In genomic region chr17:38893612-38894011, GRCh38 we compare ENCODE assay signal across 8 cellular contexts. TPM values are rescaled to one million over a fixed set of nuclear protein-coding genes. Genes with fewer than 3 reads are reported as not detected.
DNase-seq lines count a peak whose midpoint lies in the region; ATAC-seq and TF ChIP-seq lines count a peak whose summit lies in the region.

No MANE protein-coding gene starts in this region.

- WGBS in psoas muscle, 3 donors: 40 to 51% (median 42%) methylated on average over 5 to 6 of the region's 6 CpGs

- H3K36me3 Mint-ChIP-seq in GM23338 (ENCODE audit: low read depth) (peaks cover 50% of the 10 kb centered on the region), type B pancreatic cell (peaks cover 9% of the 10 kb centered on the region)

- H3K79me2 ChIP-seq in GM23338 (replicated peaks; ENCODE audit: insufficient read depth): peaks cover 15% of the 10 kb centered on the region

- H3K9me3 Mint-ChIP-seq in GM23338 (no peaks in the 10 kb centered on the region), type B pancreatic cell (no peaks in the 10 kb centered on the region)

- H3K36me3 ChIP-seq in GM23338 (ENCODE audit: insufficient read depth) (no peaks in the 10 kb centered on the region), WERI-Rb-1 (peaks cover 18% of the 10 kb centered on the region), psoas muscle (ENCODE audit: insufficient read depth in 1 of 2, low read depth in 1 of 2) (peaks cover 0 to 39% of the 10 kb centered on the region in 2 donors)

- H3K4me2 ChIP-seq in GM23338: 0 out of 2 replicates have a peak overlapping the region, but pooled peaks have one; percentile 20

- H3K27me3 Mint-ChIP-seq in GM23338 (ENCODE audit: insufficient read depth, low read depth, poor library complexity): no peaks in the 10 kb centered on the region
- no peaks in the 10 kb centered on the region for H3K27me3 Mint-ChIP-seq in type B pancreatic cell

- H3K27me3 ChIP-seq in GM23338 (ENCODE audit: insufficient read depth): no peaks in the 10 kb centered on the region
- no peaks in the 10 kb centered on the region for H3K27me3 ChIP-seq in WERI-Rb-1 (ENCODE audit: insufficient read depth, low read depth, severe bottlenecking)
- no peaks in the 10 kb centered on the region for H3K27me3 ChIP-seq in psoas muscle (ENCODE audit: insufficient read depth in 3 of 3, low read length in 2 of 3)

- no peak overlapping the region for H2AFZ ChIP-seq in GM23338

- H3K9me2 ChIP-seq in GM23338 (ENCODE audit: insufficient read depth): no peaks in the 10 kb centered on the region

- 0 out of 2 replicates have a peak, but pooled peaks cover 4% of the 10 kb centered on the region for H3F3A ChIP-seq in GM23338 (replicated peaks; ENCODE audit: low read depth)

- H3K27ac Mint-ChIP-seq in GM23338 (no peak overlapping the region; the same call in 1 of the 2 replicates), type B pancreatic cell (no peak overlapping the region)

- no peak for ATAC-seq in GM23338
- peak in 2 of 4 donors; percentile 19 to 25 for ATAC-seq in psoas muscle
- no peak for ATAC-seq in GM21619 (IDR thresholded peaks at IDR 0.05; ENCODE audit: unreplicated experiment)
- no peak for ATAC-seq in GM21528 (IDR thresholded peaks at IDR 0.05; ENCODE audit: low FRiP score, unreplicated experiment)

- peak overlapping the region; percentile 79 for H3K27ac ChIP-seq in GM23338 (ENCODE audit: low read depth)
- H3K27ac ChIP-seq in WERI-Rb-1: peak overlapping the region; percentile 56
- H3K27ac ChIP-seq in psoas muscle: peak overlapping the region; percentile 50

- H3K9me3 ChIP-seq in WERI-Rb-1 (ENCODE audit: severe bottlenecking) (no peaks in the 10 kb centered on the region), psoas muscle (no peaks in the 10 kb centered on the region)

- no peak overlapping the region for H3K4me3 Mint-ChIP-seq in GM23338
- H3K4me3 Mint-ChIP-seq in type B pancreatic cell: no peak overlapping the region

- peaks cover 1% of the 10 kb centered on the region; the same call in 1 of the 2 replicates for H4K20me1 ChIP-seq in GM23338 (replicated peaks; ENCODE audit: insufficient read depth)

- TF ChIP-seq CTCF in GM23338 (conservative IDR thresholded peaks at IDR 0.05; ENCODE audit: low read depth in 2 of 2) (no peak), WERI-Rb-1 (IDR thresholded peaks at IDR 0.05; ENCODE audit: low read depth, low read length) (no peak), fibroblast of mammary gland (conservative IDR thresholded peaks at IDR 0.05; ENCODE audit: control insufficient read depth, insufficient read depth, low read depth, low read length) (no peak), psoas muscle (IDR thresholded peaks at IDR 0.05) (no peak), type B pancreatic cell (conservative IDR thresholded peaks at IDR 0.05) (no peak)

- H3K4me3 ChIP-seq in GM23338 (no peak overlapping the region), WERI-Rb-1 (ENCODE audit: low read depth, low read length) (no peak overlapping the region), fibroblast of mammary gland (ENCODE audit: control insufficient read depth, low read depth, low read length) (no peak overlapping the region), psoas muscle (no peak overlapping the region)

- H3K4me1 Mint-ChIP-seq in GM23338 (peaks cover 31% of the 10 kb centered on the region), type B pancreatic cell (ENCODE audit: unreplicated experiment) (peaks cover 16% of the 10 kb centered on the region)

- DNase-seq in GM23338 (ENCODE audit: low spot score): no peak
- peak; percentile 46 for DNase-seq in WERI-Rb-1
- DNase-seq in fibroblast of mammary gland (ENCODE audit: low read depth): peak; percentile 55
- peak in 1 of 2 donors; percentile 53 for DNase-seq in psoas muscle
- no peak for DNase-seq in NOMO-1 treated with dmso at 0.1 percent for 144 hours (lab: John Stamatoyannopoulos, UW; ENCODE audit: unreplicated experiment)
- no peak for DNase-seq in type B pancreatic cell (ENCODE audit: extremely low spot score, unreplicated experiment)

- H3K4me1 ChIP-seq in GM23338 (ENCODE audit: insufficient read depth): peaks cover 17% of the 10 kb centered on the region
- H3K4me1 ChIP-seq in psoas muscle: peaks cover 32% of the 10 kb centered on the region

- intact Hi-C loops in psoas muscle (cut with DNase I): no loop called here

TF ChIP-seq in GM23338, 12 proteins besides CTCF, POLR2A, EP300 and RAD21 (continues in another document):
- TF ChIP-seq ZNF114 (CRISPR knock-in tag; IDR thresholded peaks at IDR 0.05): no peak
- no peak for TF ChIP-seq JUNB (IDR thresholded peaks at IDR 0.05; ENCODE audit: unreplicated experiment)
- TF ChIP-seq STAT1 (IDR thresholded peaks at IDR 0.05; ENCODE audit: unreplicated experiment): no peak
- TF ChIP-seq, protein P1, sequence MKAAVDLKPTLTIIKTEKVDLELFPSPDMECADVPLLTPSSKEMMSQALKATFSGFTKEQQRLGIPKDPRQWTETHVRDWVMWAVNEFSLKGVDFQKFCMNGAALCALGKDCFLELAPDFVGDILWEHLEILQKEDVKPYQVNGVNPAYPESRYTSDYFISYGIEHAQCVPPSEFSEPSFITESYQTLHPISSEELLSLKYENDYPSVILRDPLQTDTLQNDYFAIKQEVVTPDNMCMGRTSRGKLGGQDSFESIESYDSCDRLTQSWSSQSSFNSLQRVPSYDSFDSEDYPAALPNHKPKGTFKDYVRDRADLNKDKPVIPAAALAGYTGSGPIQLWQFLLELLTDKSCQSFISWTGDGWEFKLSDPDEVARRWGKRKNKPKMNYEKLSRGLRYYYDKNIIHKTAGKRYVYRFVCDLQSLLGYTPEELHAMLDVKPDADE (IDR thresholded peaks at IDR 0.05): no peak
- no peak for TF ChIP-seq POLR2AphosphoS5 (IDR thresholded peaks at IDR 0.05; ENCODE audit: low read depth)
- no peak for TF ChIP-seq EZH2phosphoT487 (IDR thresholded peaks at IDR 0.05; ENCODE audit: unreplicated experiment)
- no peak for TF ChIP-seq EZH2 (IDR thresholded peaks at IDR 0.05; ENCODE audit: low read depth, unreplicated experiment)

RNA-seq across cellular contexts. Expression of gene LASP1, which starts 23.8 kb away (rescaled TPM):
- total RNA-seq in GM23338 (2014; rRNA removed; shearing (Covaris generic)): 139 and 173 TPM in 2 replicates
- polyA plus RNA-seq in GM23338 (2016; fragmentation: Nextera tagmentation; extraction: Ambion mirVana) (48.5 and 48.7 TPM in 2 replicates), psoas muscle (10 to 100 TPM in 2 of 3 donors, 1 to 10 TPM in 1; 8.6 to 14.0 (median 10.9) TPM)
- total RNA-seq in psoas muscle (10 to 100 TPM; 14.6 to 20.1 (median 17.2) TPM), type B pancreatic cell (ENCODE audit: low replicate concordance) (159 and 210 TPM in 2 replicates)

RNA-seq across cellular contexts. Expression of gene RPL23, which starts 40.1 kb away (rescaled TPM):
- 877 and 957 TPM in 2 replicates for total RNA-seq in GM23338 (2014; rRNA removed; shearing (Covaris generic))
- polyA plus RNA-seq in GM23338 (2016; fragmentation: Nextera tagmentation; extraction: Ambion mirVana): 4,267 and 4,484 TPM in 2 replicates
- total RNA-seq in psoas muscle: 1,000 to 10,000 TPM in 1 of 4 donors, 100 to 1,000 TPM in 3; 816 to 1,006 (median 921) TPM
- 1,000 to 10,000 TPM; 1,675 to 2,332 (median 1,765) TPM for polyA plus RNA-seq in psoas muscle
- 1,908 and 1,925 TPM in 2 replicates for total RNA-seq in type B pancreatic cell (ENCODE audit: low replicate concordance)

Comparison
In these comparisons a context has a peak if more than half of its experiments do, and no peak if none do; other contexts are left out.
1. DNase-seq: peak in WERI-Rb-1 (single experiment) and fibroblast of mammary gland (single experiment); none in GM23338 (single experiment), NOMO-1 treated with dmso at 0.1 percent for 144 hours (single experiment) and type B pancreatic cell (single experiment).
2. Peak in every context shown above with its lines, with median percentiles within 50 percentile points of each other: H3K27ac ChIP-seq.